9 cellular contexts compared by ENCODE assay signal in the genomic region with DNA sequence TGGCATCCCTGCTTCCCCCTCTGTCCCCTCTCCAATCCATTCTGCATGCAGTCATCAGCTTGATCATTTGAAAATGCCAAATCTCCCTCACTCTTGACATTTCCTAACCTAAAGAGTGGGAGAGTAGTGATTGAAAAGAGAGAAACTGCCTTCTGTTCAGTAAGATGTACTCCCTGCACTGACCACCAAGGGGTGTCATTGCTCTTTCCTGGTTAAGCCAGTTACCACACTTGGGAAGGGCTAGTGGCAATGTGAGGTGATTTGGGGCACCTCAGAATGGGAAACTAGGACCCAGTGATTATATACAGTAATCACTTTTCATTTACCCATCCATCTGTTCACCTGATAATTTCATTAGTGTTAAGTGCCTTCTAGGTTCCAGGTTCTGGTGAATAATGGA. TPM values are rescaled to one million over a fixed set of nuclear protein-coding genes. Genes with fewer than 3 reads are reported as not detected.
DNase-seq lines count a peak whose midpoint lies in the region; ATAC-seq, FAIRE-seq and TF ChIP-seq lines count a peak whose summit lies in the region.
"Had no signal": no experiment of that assay in that cellular context is flagged by ENCODE, and none has a peak within 500 bp of the region (broad histone marks: within the 10 kb centered on the region; RNA-seq: fewer than 3 reads in every experiment).

No MANE protein-coding gene starts in this region.

- H3K4me1 ChIP-seq in GM23248 (ENCODE audit: insufficient read depth) (no peaks in the 10 kb centered on the region), OCI-LY7 (ENCODE audit: insufficient read depth, low read length, poor library complexity, severe bottlenecking) (no peaks in the 10 kb centered on the region), HepG2 (ENCODE audit: insufficient read depth, low read length) (peaks cover 12% of the 10 kb centered on the region; the same call in 1 of the 2 replicates)

- no peaks in the 10 kb centered on the region for H3K9me3 ChIP-seq in GM23248 (ENCODE audit: low read depth)
- no peaks in the 10 kb centered on the region for H3K9me3 ChIP-seq in OCI-LY7 (ENCODE audit: low read length)
- H3K9me3 ChIP-seq in HepG2 (ENCODE audit: low read length), result no peaks in the 10 kb centered on the region

- peak; percentile 41 for DNase-seq in COLO829 (ENCODE audit: low spot score)
- peak; percentile 65 for DNase-seq in GM23248
- peak; percentile 57 for DNase-seq in OCI-LY7 (ENCODE audit: low spot score)
- DNase-seq in bronchial epithelial cell (ENCODE audit: low read depth), result peak; percentile 45
- peak; percentile 40 for DNase-seq in HepG2 (ENCODE audit: low spot score)
- no peak for DNase-seq in putamen (ENCODE audit: low spot score)

- FAIRE-seq in bronchial epithelial cell (lab: Jason Lieb, UNC) (no peak), HepG2 (lab: Jason Lieb, UNC) (peak; percentile 26)

- BruUV-seq in OCI-LY7 (replicated peaks; lab: Mats Ljungman, UMichigan) (no TSS peak), HepG2 (replicated peaks; lab: Mats Ljungman, UMichigan) (no TSS peak)

- H3K4me3 ChIP-seq in GM23248, result no peak overlapping the region
- no peak overlapping the region for H3K4me3 ChIP-seq in OCI-LY7 (ENCODE audit: low read depth, low read length, poor library complexity, severe bottlenecking)
- H3K4me3 ChIP-seq in bronchial epithelial cell (ENCODE audit: low read depth, low read length), result no peak overlapping the region
- H3K4me3 ChIP-seq in HepG2 (replicated peaks in 1 of 3; ENCODE audit: insufficient read depth in 1 of 3, low read depth in 2 of 3, low read length in 3 of 3), result no peak overlapping the region
- H3K4me3 ChIP-seq: SK-N-MC had no signal

- CTCF ChIA-PET in OCI-LY7 (lab: Charles Lee; ENCODE audit: unreplicated experiment), result no interaction called here
- CTCF ChIA-PET in HepG2 (lab: Yijun Ruan, JAX; ENCODE audit: low intra/inter-chr PET ratio, low total read pairs), result interaction anchor here (0.7 to 1.8 kb wide), 4 partner anchors 136 to 296 kb away, joined by 3 to 14 read pairs (median 4); no protein-coding TSS in a partner anchor

- POLR2A ChIA-PET in OCI-LY7 (lab: Charles Lee) (interaction anchor here (0.7 kb wide), 1 partner anchor 11 kb away, joined by 3 read pairs; a partner anchor contains a TSS), HepG2 (lab: Yijun Ruan, JAX) (interaction anchor here (1.0 kb wide), 1 partner anchor 11 kb away, joined by 3 read pairs; a partner anchor contains a TSS)

- no peak for TF ChIP-seq POLR2A in HepG2 (IDR thresholded peaks at IDR 0.05; ENCODE audit: insufficient read depth in 1 of 2, low read depth in 2 of 2, low read length in 2 of 2)

- H3K9ac ChIP-seq in GM23248 (no peak overlapping the region), HepG2 (ENCODE audit: insufficient read depth, low read depth, low read length) (no peak overlapping the region)

- intact Hi-C loops in OCI-LY7 (cut with micrococcal nuclease; ENCODE audit: unreplicated experiment) (loop anchor here (1.0 to 2.0 kb wide), 2 partner anchors 135 to 295 kb away; no protein-coding TSS in a partner anchor), HepG2 (cut with micrococcal nuclease; ENCODE audit: unreplicated experiment) (loop anchor here (1.0 to 5.0 kb wide), 2 partner anchors 135 to 294 kb away; no protein-coding TSS in a partner anchor)

- H3K27me3 ChIP-seq in GM23248 (replicated peaks; ENCODE audit: insufficient read depth) (no peaks in the 10 kb centered on the region), bronchial epithelial cell (ENCODE audit: control insufficient read depth, insufficient read depth, low read length) (no peaks in the 10 kb centered on the region), HepG2 (ENCODE audit: control insufficient read depth in 1 of 2, insufficient read depth in 2 of 2, low read length in 2 of 2) (no peaks in the 10 kb centered on the region)

- TF ChIP-seq RAD21 in HepG2 (CRISPR knock-in tag; IDR thresholded peaks at IDR 0.05), result peak; percentile 77

- no peak overlapping the region for H2AFZ ChIP-seq in GM23248
- no peak overlapping the region for H2AFZ ChIP-seq in OCI-LY7 (ENCODE audit: low read length)
- H2AFZ ChIP-seq in HepG2 (ENCODE audit: low read length), result no peak overlapping the region

- ATAC-seq in HepG2 (peak; percentile 82), GM18517 (IDR thresholded peaks at IDR 0.05; ENCODE audit: unreplicated experiment) (no peak), HG03159 (IDR thresholded peaks at IDR 0.05; ENCODE audit: unreplicated experiment) (no peak)

- H3K9me2 ChIP-seq in GM23248 (ENCODE audit: insufficient read depth), result no peaks in the 10 kb centered on the region
- H3K9me2 ChIP-seq in OCI-LY7 (ENCODE audit: insufficient read depth, low read length), result no peaks in the 10 kb centered on the region

- peak; percentile 87 for TF ChIP-seq CTCF in OCI-LY7 (conservative IDR thresholded peaks at IDR 0.05; ENCODE audit: low read length)
- TF ChIP-seq CTCF in bronchial epithelial cell (IDR thresholded peaks at IDR 0.05; ENCODE audit: insufficient read depth, low read length, severe bottlenecking), result peak; percentile 68
- TF ChIP-seq CTCF in HepG2 (CRISPR knock-in tag; IDR thresholded peaks at IDR 0.05), result peak; percentile 81

- H4K20me1 ChIP-seq in GM23248 (ENCODE audit: insufficient read depth) (no peaks in the 10 kb centered on the region), OCI-LY7 (ENCODE audit: insufficient read depth, low read length) (no peaks in the 10 kb centered on the region), HepG2 (ENCODE audit: insufficient read depth, low read length) (no peaks in the 10 kb centered on the region)

- H3K36me3 ChIP-seq in GM23248 (ENCODE audit: low read depth) (peaks cover 19% of the 10 kb centered on the region), OCI-LY7 (ENCODE audit: insufficient read depth, low read length) (peaks cover 84% of the 10 kb centered on the region), bronchial epithelial cell (ENCODE audit: control insufficient read depth, insufficient read depth, low read length) (peaks cover 4% of the 10 kb centered on the region), HepG2 (replicated peaks in 1 of 2; ENCODE audit: control insufficient read depth in 1 of 2, insufficient read depth in 2 of 2, low read length in 2 of 2) (peaks cover 20 to 56% of the 10 kb centered on the region in 2 experiments)

- TF ChIP-seq EP300 in HepG2 (IDR thresholded peaks at IDR 0.05; ENCODE audit: low read depth in 2 of 2, low read length in 2 of 2) (no peak), HepG2 (CRISPR knock-in tag; IDR thresholded peaks at IDR 0.05; ENCODE audit: borderline replicate concordance) (no peak)

- H3K27ac ChIP-seq in GM23248 (no peak overlapping the region), OCI-LY7 (ENCODE audit: low read depth, low read length, poor library complexity, severe bottlenecking) (no peak overlapping the region), HepG2 (ENCODE audit: extremely low read length, insufficient read depth, low read length) (no peak overlapping the region)
- H3K27ac ChIP-seq: SK-N-MC had no signal

- H3K4me2 ChIP-seq in GM23248 (ENCODE audit: unreplicated experiment) (no peak overlapping the region), OCI-LY7 (ENCODE audit: low read length) (no peak overlapping the region), HepG2 (ENCODE audit: low read depth, low read length) (no peak overlapping the region)

- in situ Hi-C loops in GM23248 (cut with MboI), result loop anchor here (10.0 kb wide), 1 partner anchor 297 kb away; no protein-coding TSS in a partner anchor
- in situ Hi-C loops in HepG2 (cut with HindIII; ENCODE audit: extremely low pct_ligation_motif_present, low pct_unique_long_range_greater_than_20kb), result loop anchor here (5.0 kb wide), 2 partner anchors 124 to 294 kb away; no protein-coding TSS in a partner anchor

- H3F3A ChIP-seq in GM23248 (ENCODE audit: insufficient read depth), result 0 out of 2 replicates have a peak, but pooled peaks cover 7% of the 10 kb centered on the region

- H3K79me2 ChIP-seq in GM23248 (ENCODE audit: insufficient read depth), result peaks cover 7% of the 10 kb centered on the region
- no peaks in the 10 kb centered on the region; the same call in 1 of the 2 replicates for H3K79me2 ChIP-seq in OCI-LY7 (ENCODE audit: insufficient read depth, low read depth, low read length)
- H3K79me2 ChIP-seq in HepG2 (ENCODE audit: insufficient read depth, low read length), result peaks cover under 1% of the 10 kb centered on the region

RNA-seq across cellular contexts. Expression of a gene that starts 6.9 kb away (rescaled TPM):
- not detected in 2 replicates for total RNA-seq in GM23248 (2014; rRNA removed; shearing (Covaris generic))
- polyA plus RNA-seq in GM23248 (2016; fragmentation: Nextera tagmentation; extraction: Ambion mirVana) (0.14 TPM in 1 of 2 replicates, not detected in the other), HepG2 (2011; rRNA removed) (0.14 and 0.21 TPM in 2 replicates)
- total RNA-seq in OCI-LY7 (2014; rRNA removed; shearing (Covaris generic)), result 0.08 and 0.16 TPM in 2 replicates
- total RNA-seq in OCI-LY7 (2022) (0.46 and 0.81 TPM in 2 replicates), bronchial epithelial cell (under 0.01 TPM in 2 replicates), HepG2 (2016; rRNA removed; fragmentation: Illumina TruSeq; extraction: Trizol) (0.15 and 0.24 TPM in 2 replicates)
- not detected in 2 replicates for total RNA-seq in HepG2 (2016; cell fraction: cytosol; rRNA removed; fragmentation: Illumina TruSeq; extraction: Trizol; ENCODE audit: low read depth)
- 0.11 TPM in 1 of 2 replicates, not detected in the other for total RNA-seq in HepG2 (2016; cell fraction: insoluble cytoplasmic fraction; rRNA removed; fragmentation: Illumina TruSeq; extraction: Trizol)
- 0.06 TPM in 1 of 2 replicates, not detected in the other for total RNA-seq in HepG2 (2016; cell fraction: membrane; rRNA removed; fragmentation: Illumina TruSeq; extraction: Trizol)
- 0.28 TPM in 1 of 2 replicates, not detected in the other for total RNA-seq in HepG2 (2016; cell fraction: nucleus; rRNA removed; fragmentation: Illumina TruSeq; extraction: Trizol)
- 0.04 and 0.05 TPM in 2 replicates for polyA plus RNA-seq in HepG2 (2011; cell fraction: cytosol; rRNA removed)
- polyA plus RNA-seq in HepG2 (2011; cell fraction: nucleus; rRNA removed), result 0.24 and 0.28 TPM in 2 replicates
- polyA plus RNA-seq in HepG2 (2012), result 0.32 and 0.42 TPM in 2 replicates
- polyA plus RNA-seq in HepG2 (2016; cell fraction: cytosol; fragmentation: Illumina TruSeq; extraction: Trizol; ENCODE audit: low read depth), result 0.03 TPM in 1 of 2 replicates, not detected in the other
- polyA plus RNA-seq in HepG2 (2016; cell fraction: insoluble cytoplasmic fraction; fragmentation: Illumina TruSeq; extraction: Trizol; ENCODE audit: low read depth), result 0.09 and 0.15 TPM in 2 replicates
- 0.07 TPM in 1 of 2 replicates, not detected in the other for polyA plus RNA-seq in HepG2 (2016; cell fraction: membrane; fragmentation: Illumina TruSeq; extraction: Trizol; ENCODE audit: low read depth)
- 0.53 and 0.57 TPM in 2 replicates for polyA plus RNA-seq in HepG2 (2016; cell fraction: nucleus; fragmentation: Illumina TruSeq; extraction: Trizol; ENCODE audit: insufficient read depth, low read depth)
- polyA minus RNA-seq in HepG2 (2011; rRNA and poly(A)+ RNA removed; ENCODE audit: low replicate concordance), result 0.80 and 1.0 TPM in 2 replicates
- not detected in 2 replicates for polyA minus RNA-seq in HepG2 (2011; cell fraction: cytosol; rRNA and poly(A)+ RNA removed)
- polyA minus RNA-seq in HepG2 (2011; cell fraction: nucleus; rRNA and poly(A)+ RNA removed), result 0.37 and 0.39 TPM in 2 replicates

RNA-seq across cellular contexts. Expression of a gene that starts 10.8 kb away (rescaled TPM):
- total RNA-seq in GM23248 (2014; rRNA removed; shearing (Covaris generic)), result 2.7 and 3.4 TPM in 2 replicates
- polyA plus RNA-seq in GM23248 (2016; fragmentation: Nextera tagmentation; extraction: Ambion mirVana), result 8.1 and 10.5 TPM in 2 replicates
- 2.0 and 3.2 TPM in 2 replicates for total RNA-seq in OCI-LY7 (2014; rRNA removed; shearing (Covaris generic))
- total RNA-seq in OCI-LY7 (2022), result 9.7 and 9.9 TPM in 2 replicates
- 3.8 and 9.0 TPM in 2 replicates for total RNA-seq in bronchial epithelial cell
- total RNA-seq in HepG2 (2016; rRNA removed; fragmentation: Illumina TruSeq; extraction: Trizol), result 4.8 and 5.3 TPM in 2 replicates
- 10.8 and 12.2 TPM in 2 replicates for total RNA-seq in HepG2 (2016; cell fraction: cytosol; rRNA removed; fragmentation: Illumina TruSeq; extraction: Trizol; ENCODE audit: low read depth)
- 2.9 and 3.7 TPM in 2 replicates for total RNA-seq in HepG2 (2016; cell fraction: insoluble cytoplasmic fraction; rRNA removed; fragmentation: Illumina TruSeq; extraction: Trizol)
- 3.9 and 5.2 TPM in 2 replicates for total RNA-seq in HepG2 (2016; cell fraction: membrane; rRNA removed; fragmentation: Illumina TruSeq; extraction: Trizol)
- 2.9 and 5.1 TPM in 2 replicates for total RNA-seq in HepG2 (2016; cell fraction: nucleus; rRNA removed; fragmentation: Illumina TruSeq; extraction: Trizol)
- 4.3 and 5.5 TPM in 2 replicates for polyA plus RNA-seq in HepG2 (2011; rRNA removed)
- polyA plus RNA-seq in HepG2 (2011; cell fraction: cytosol; rRNA removed), result 3.5 and 5.8 TPM in 2 replicates
- polyA plus RNA-seq in HepG2 (2011; cell fraction: nucleus; rRNA removed), result 1.6 and 3.2 TPM in 2 replicates
- polyA plus RNA-seq in HepG2 (2012), result 2.2 and 6.4 TPM in 2 replicates
- polyA plus RNA-seq in HepG2 (2016; cell fraction: cytosol; fragmentation: Illumina TruSeq; extraction: Trizol; ENCODE audit: low read depth), result 5.6 and 5.8 TPM in 2 replicates
- polyA plus RNA-seq in HepG2 (2016; cell fraction: insoluble cytoplasmic fraction; fragmentation: Illumina TruSeq; extraction: Trizol; ENCODE audit: low read depth), result 6.1 and 6.6 TPM in 2 replicates
- polyA plus RNA-seq in HepG2 (2016; cell fraction: membrane; fragmentation: Illumina TruSeq; extraction: Trizol; ENCODE audit: low read depth), result 5.2 and 6.0 TPM in 2 replicates
- polyA plus RNA-seq in HepG2 (2016; cell fraction: nucleus; fragmentation: Illumina TruSeq; extraction: Trizol; ENCODE audit: insufficient read depth, low read depth), result 5.7 and 7.0 TPM in 2 replicates
- polyA minus RNA-seq in HepG2 (2011; rRNA and poly(A)+ RNA removed; ENCODE audit: low replicate concordance), result 1.6 and 1.8 TPM in 2 replicates
- 1.3 and 2.1 TPM in 2 replicates for polyA minus RNA-seq in HepG2 (2011; cell fraction: cytosol; rRNA and poly(A)+ RNA removed)
- 8.0 and 9.6 TPM in 2 replicates for polyA minus RNA-seq in HepG2 (2011; cell fraction: nucleus; rRNA and poly(A)+ RNA removed)

RNA-seq across cellular contexts. Expression of a gene that starts 11.0 kb away (rescaled TPM):
- total RNA-seq in GM23248 (2014; rRNA removed; shearing (Covaris generic)), result 222 and 257 TPM in 2 replicates
- 194 and 197 TPM in 2 replicates for polyA plus RNA-seq in GM23248 (2016; fragmentation: Nextera tagmentation; extraction: Ambion mirVana)
- total RNA-seq in OCI-LY7 (2014; rRNA removed; shearing (Covaris generic)), result 39.0 and 43.8 TPM in 2 replicates
- total RNA-seq in OCI-LY7 (2022), result 44.1 and 45.7 TPM in 2 replicates
- total RNA-seq in bronchial epithelial cell, result 15.8 and 16.5 TPM in 2 replicates
- total RNA-seq in HepG2 (2016; rRNA removed; fragmentation: Illumina TruSeq; extraction: Trizol), result 18.7 and 64.6 TPM in 2 replicates
- 7.7 and 10.2 TPM in 2 replicates for total RNA-seq in HepG2 (2016; cell fraction: cytosol; rRNA removed; fragmentation: Illumina TruSeq; extraction: Trizol; ENCODE audit: low read depth)
- total RNA-seq in HepG2 (2016; cell fraction: insoluble cytoplasmic fraction; rRNA removed; fragmentation: Illumina TruSeq; extraction: Trizol), result 17.1 and 62.4 TPM in 2 replicates
- 13.7 and 16.5 TPM in 2 replicates for total RNA-seq in HepG2 (2016; cell fraction: membrane; rRNA removed; fragmentation: Illumina TruSeq; extraction: Trizol)
- total RNA-seq in HepG2 (2016; cell fraction: nucleus; rRNA removed; fragmentation: Illumina TruSeq; extraction: Trizol), result 78.4 and 82.0 TPM in 2 replicates
- 113 and 120 TPM in 2 replicates for polyA plus RNA-seq in HepG2 (2011; rRNA removed)
- 56.7 and 104 TPM in 2 replicates for polyA plus RNA-seq in HepG2 (2011; cell fraction: cytosol; rRNA removed)
- polyA plus RNA-seq in HepG2 (2011; cell fraction: nucleus; rRNA removed), result 450 and 596 TPM in 2 replicates
- polyA plus RNA-seq in HepG2 (2012), result 41.5 and 50.0 TPM in 2 replicates
- polyA plus RNA-seq in HepG2 (2016; cell fraction: cytosol; fragmentation: Illumina TruSeq; extraction: Trizol; ENCODE audit: low read depth), result 9.2 and 9.6 TPM in 2 replicates
- 19.1 and 25.3 TPM in 2 replicates for polyA plus RNA-seq in HepG2 (2016; cell fraction: insoluble cytoplasmic fraction; fragmentation: Illumina TruSeq; extraction: Trizol; ENCODE audit: low read depth)
- polyA plus RNA-seq in HepG2 (2016; cell fraction: membrane; fragmentation: Illumina TruSeq; extraction: Trizol; ENCODE audit: low read depth), result 9.6 and 14.2 TPM in 2 replicates
- 186 and 190 TPM in 2 replicates for polyA plus RNA-seq in HepG2 (2016; cell fraction: nucleus; fragmentation: Illumina TruSeq; extraction: Trizol; ENCODE audit: insufficient read depth, low read depth)
- 93.6 and 129 TPM in 2 replicates for polyA minus RNA-seq in HepG2 (2011; rRNA and poly(A)+ RNA removed; ENCODE audit: low replicate concordance)
- 49.2 and 50.5 TPM in 2 replicates for polyA minus RNA-seq in HepG2 (2011; cell fraction: cytosol; rRNA and poly(A)+ RNA removed)
- 100 and 101 TPM in 2 replicates for polyA minus RNA-seq in HepG2 (2011; cell fraction: nucleus; rRNA and poly(A)+ RNA removed)

RNA-seq across cellular contexts. Expression of a gene that starts 37.8 kb away (rescaled TPM):
- total RNA-seq in GM23248 (2014; rRNA removed; shearing (Covaris generic)), result not detected in 2 replicates
- polyA plus RNA-seq in GM23248 (2016; fragmentation: Nextera tagmentation; extraction: Ambion mirVana) (not detected in 2 replicates), HepG2 (2011; rRNA removed) (5.0 and 5.3 TPM in 2 replicates)
- total RNA-seq in OCI-LY7 (2014; rRNA removed; shearing (Covaris generic)), result not detected in 2 replicates
- total RNA-seq in OCI-LY7 (2022) (not detected in 2 replicates), bronchial epithelial cell (not detected in 2 replicates), HepG2 (2016; rRNA removed; fragmentation: Illumina TruSeq; extraction: Trizol) (4.3 and 7.6 TPM in 2 replicates)
- 1.0 and 1.9 TPM in 2 replicates for total RNA-seq in HepG2 (2016; cell fraction: cytosol; rRNA removed; fragmentation: Illumina TruSeq; extraction: Trizol; ENCODE audit: low read depth)
- 3.7 and 6.4 TPM in 2 replicates for total RNA-seq in HepG2 (2016; cell fraction: insoluble cytoplasmic fraction; rRNA removed; fragmentation: Illumina TruSeq; extraction: Trizol)
- total RNA-seq in HepG2 (2016; cell fraction: membrane; rRNA removed; fragmentation: Illumina TruSeq; extraction: Trizol), result 4.7 and 5.3 TPM in 2 replicates
- total RNA-seq in HepG2 (2016; cell fraction: nucleus; rRNA removed; fragmentation: Illumina TruSeq; extraction: Trizol), result 5.6 and 6.8 TPM in 2 replicates
- 3.6 and 5.9 TPM in 2 replicates for polyA plus RNA-seq in HepG2 (2011; cell fraction: cytosol; rRNA removed)
- 4.7 and 5.6 TPM in 2 replicates for polyA plus RNA-seq in HepG2 (2011; cell fraction: nucleus; rRNA removed)
- polyA plus RNA-seq in HepG2 (2012), result 2.5 and 3.7 TPM in 2 replicates
- 2.8 and 3.0 TPM in 2 replicates for polyA plus RNA-seq in HepG2 (2016; cell fraction: cytosol; fragmentation: Illumina TruSeq; extraction: Trizol; ENCODE audit: low read depth)
- 3.9 and 4.5 TPM in 2 replicates for polyA plus RNA-seq in HepG2 (2016; cell fraction: insoluble cytoplasmic fraction; fragmentation: Illumina TruSeq; extraction: Trizol; ENCODE audit: low read depth)
- 5.5 TPM in 2 replicates for polyA plus RNA-seq in HepG2 (2016; cell fraction: membrane; fragmentation: Illumina TruSeq; extraction: Trizol; ENCODE audit: low read depth)
- polyA plus RNA-seq in HepG2 (2016; cell fraction: nucleus; fragmentation: Illumina TruSeq; extraction: Trizol; ENCODE audit: insufficient read depth, low read depth), result 8.6 and 9.4 TPM in 2 replicates
- 10.8 TPM in 1 of 2 replicates, not detected in the other for polyA minus RNA-seq in HepG2 (2011; rRNA and poly(A)+ RNA removed; ENCODE audit: low replicate concordance)
- polyA minus RNA-seq in HepG2 (2011; cell fraction: cytosol; rRNA and poly(A)+ RNA removed), result 2.8 and 2.9 TPM in 2 replicates
- 1.2 and 2.1 TPM in 2 replicates for polyA minus RNA-seq in HepG2 (2011; cell fraction: nucleus; rRNA and poly(A)+ RNA removed)

RNA-seq across cellular contexts. Expression of a gene that starts 39.1 kb away (rescaled TPM):
- 18.4 and 26.9 TPM in 2 replicates for total RNA-seq in GM23248 (2014; rRNA removed; shearing (Covaris generic))
- 7.0 and 7.9 TPM in 2 replicates for polyA plus RNA-seq in GM23248 (2016; fragmentation: Nextera tagmentation; extraction: Ambion mirVana)
- total RNA-seq in OCI-LY7 (2014; rRNA removed; shearing (Covaris generic)), result 2.3 and 2.7 TPM in 2 replicates
- total RNA-seq in OCI-LY7 (2022), result 5.1 and 5.2 TPM in 2 replicates
- total RNA-seq in bronchial epithelial cell, result 5.3 and 6.3 TPM in 2 replicates
- 2.6 and 4.4 TPM in 2 replicates for total RNA-seq in HepG2 (2016; rRNA removed; fragmentation: Illumina TruSeq; extraction: Trizol)
- 2.1 and 2.2 TPM in 2 replicates for total RNA-seq in HepG2 (2016; cell fraction: cytosol; rRNA removed; fragmentation: Illumina TruSeq; extraction: Trizol; ENCODE audit: low read depth)
- total RNA-seq in HepG2 (2016; cell fraction: insoluble cytoplasmic fraction; rRNA removed; fragmentation: Illumina TruSeq; extraction: Trizol), result 2.2 and 4.0 TPM in 2 replicates
- 2.5 and 3.6 TPM in 2 replicates for total RNA-seq in HepG2 (2016; cell fraction: membrane; rRNA removed; fragmentation: Illumina TruSeq; extraction: Trizol)
- 3.9 and 4.6 TPM in 2 replicates for total RNA-seq in HepG2 (2016; cell fraction: nucleus; rRNA removed; fragmentation: Illumina TruSeq; extraction: Trizol)
- 2.2 and 2.4 TPM in 2 replicates for polyA plus RNA-seq in HepG2 (2011; rRNA removed)
- polyA plus RNA-seq in HepG2 (2011; cell fraction: cytosol; rRNA removed), result 1.8 and 1.9 TPM in 2 replicates
- 3.2 and 4.1 TPM in 2 replicates for polyA plus RNA-seq in HepG2 (2011; cell fraction: nucleus; rRNA removed)
- 1.9 and 2.7 TPM in 2 replicates for polyA plus RNA-seq in HepG2 (2012)
- polyA plus RNA-seq in HepG2 (2016; cell fraction: cytosol; fragmentation: Illumina TruSeq; extraction: Trizol; ENCODE audit: low read depth), result 1.0 and 1.5 TPM in 2 replicates
- 1.4 and 1.8 TPM in 2 replicates for polyA plus RNA-seq in HepG2 (2016; cell fraction: insoluble cytoplasmic fraction; fragmentation: Illumina TruSeq; extraction: Trizol; ENCODE audit: low read depth)
- 2.2 TPM in 2 replicates for polyA plus RNA-seq in HepG2 (2016; cell fraction: membrane; fragmentation: Illumina TruSeq; extraction: Trizol; ENCODE audit: low read depth)
- polyA plus RNA-seq in HepG2 (2016; cell fraction: nucleus; fragmentation: Illumina TruSeq; extraction: Trizol; ENCODE audit: insufficient read depth, low read depth), result 5.5 and 6.9 TPM in 2 replicates
- polyA minus RNA-seq in HepG2 (2011; rRNA and poly(A)+ RNA removed; ENCODE audit: low replicate concordance), result 2.7 and 3.5 TPM in 2 replicates
- 1.4 and 2.6 TPM in 2 replicates for polyA minus RNA-seq in HepG2 (2011; cell fraction: cytosol; rRNA and poly(A)+ RNA removed)
- polyA minus RNA-seq in HepG2 (2011; cell fraction: nucleus; rRNA and poly(A)+ RNA removed), result 8.1 and 9.9 TPM in 2 replicates
